In the genomic region with DNA sequence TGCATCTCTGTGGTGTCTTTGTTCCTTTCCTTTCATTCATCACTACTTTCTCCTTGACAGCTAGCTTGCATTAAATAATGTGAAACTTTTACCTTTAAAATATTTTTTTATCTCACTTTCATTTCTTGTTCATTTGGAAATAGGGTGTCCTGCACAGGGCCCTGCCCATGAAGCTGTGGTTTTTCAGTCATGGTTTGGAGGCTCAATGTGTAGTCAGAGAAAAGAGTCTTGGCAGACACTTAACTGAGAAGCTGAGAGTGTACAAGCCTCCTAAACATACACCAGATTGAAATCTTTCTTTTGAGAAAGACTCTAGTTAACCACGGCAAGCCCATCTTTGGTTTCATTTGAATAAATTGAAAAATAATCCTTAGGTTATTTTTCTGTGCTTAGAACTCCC, we compare ENCODE assay signal across 18 cellular contexts.
DNase-seq lines count a peak whose midpoint lies in the region; ATAC-seq and TF ChIP-seq lines count a peak whose summit lies in the region.
"Had no signal": no experiment of that assay in that cellular context is flagged by ENCODE, and none has a peak within 500 bp of the region (broad histone marks: within the 10 kb centered on the region; RNA-seq: fewer than 3 reads in every experiment).

No MANE protein-coding gene starts in this region.

- H3K4me3 Mint-ChIP-seq in HFFc6 (no peak overlapping the region), naive B cell (peak overlapping the region in 7 of 8 donors; percentile 48 to 86 (median 78))

- in situ Hi-C loops in ACHN (cut with HindIII; ENCODE audit: low pct_ligation_motif_present, low pct_unique_long_range_greater_than_20kb, low sequenced_read_pairs) = no loop called here

- peak overlapping the region; percentile 49; the same call in 1 of the 2 replicates for H3K27ac Mint-ChIP-seq in HFFc6
- peak overlapping the region in 3 of 6 donors; percentile 12 to 85 (median 83) for H3K27ac Mint-ChIP-seq in naive B cell

- peak; percentile 44 for DNase-seq in ACHN
- DNase-seq in HFFc6 = no peak
- DNase-seq in astrocyte of the hippocampus (ENCODE audit: low read depth, low spot score) = peak; percentile 26
- no peak for DNase-seq in naive B cell
- DNase-seq in NCI-H69 (lab: John Stamatoyannopoulos, UW) = no peak
- no peak for DNase-seq in dermis blood vessel endothelial cell
- DNase-seq in islet precursor cell = no peak
- DNase-seq: 8988T, Caco-2, DMS53, GM23248, NCI-H2107, NCI-H345, NCI-H774, Right ventricle myocardium superior had no signal

- H3K9me3 Mint-ChIP-seq in HFFc6 (no peaks in the 10 kb centered on the region), naive B cell (peaks cover 0 to 3% (median 0%) of the 10 kb centered on the region in 7 donors)

- no peak for TF ChIP-seq CTCF in HFFc6 (IDR thresholded peaks at IDR 0.05)

- H3K27me3 Mint-ChIP-seq in HFFc6 (ENCODE audit: insufficient read depth) (peaks cover 2% of the 10 kb centered on the region; the same call in 1 of the 2 replicates), naive B cell (no peaks in the 10 kb centered on the region)

- ATAC-seq in naive B cell (ENCODE audit: low read depth in 2 of 2) (peak in 1 of 2 donors; percentile 32), GM19397 (IDR thresholded peaks at IDR 0.05; ENCODE audit: unreplicated experiment) (no peak)
- ATAC-seq: HCT116 had no signal

- peaks cover 51% of the 10 kb centered on the region for H3K36me3 Mint-ChIP-seq in HFFc6 (ENCODE audit: low read depth)
- peaks cover 11 to 12% of the 10 kb centered on the region in 2 donors for H3K36me3 Mint-ChIP-seq in naive B cell
- H3K36me3 Mint-ChIP-seq: CD14-positive monocyte had no signal

- H3K4me1 Mint-ChIP-seq in HFFc6 (ENCODE audit: low read depth) = peaks cover 30% of the 10 kb centered on the region
- peaks cover 6 to 10% (median 9%) of the 10 kb centered on the region in 3 donors for H3K4me1 Mint-ChIP-seq in naive B cell

Comparison
In these comparisons a context has a peak if more than half of its experiments do, and no peak if none do; other contexts are left out.
1. DNase-seq: peak in ACHN (single experiment) and astrocyte of the hippocampus (single experiment); none in HFFc6 (single experiment), naive B cell (single experiment), NCI-H69 (single experiment), dermis blood vessel endothelial cell (single experiment) and islet precursor cell (single experiment).